Comparison of ENCODE assay signal across 25 cellular contexts in genomic region chr17:71202449-71202848, GRCh38.
"Had no signal": no experiment of that assay in that cellular context is flagged by ENCODE, and none has a peak within 500 bp of the region (broad histone marks: within the 10 kb centered on the region; RNA-seq: fewer than 3 reads in every experiment).

No MANE protein-coding gene starts in this region.

- H3K27me3 ChIP-seq: MG63, SJSA1 had no signal

- H3K27ac ChIP-seq: SJSA1, SK-N-MC had no signal

- H3K9me3 ChIP-seq: MG63, SJSA1 had no signal

- H3K36me3 ChIP-seq: MG63, SJSA1 had no signal

- H3K4me1 ChIP-seq: SJSA1 had no signal

- FAIRE-seq: RCC 7860 had no signal

- H3K4me3 ChIP-seq: MG63, SJSA1, SK-N-MC had no signal

- DNase-seq: IMR-90, Karpas-422, KG1, MG63, NCI-H1092, NCI-H1105 treated with DMSO at 0.1 percent for 48 hours, NCI-H1417 treated with DMSO at 0.1 percent for 48 hours, NCI-H146, NCI-H1694 treated with DMSO at 0.1 percent for 48 hours, NCI-H1930, NCI-H2081, NCI-H2107, NCI-H2171, NCI-H226, NCI-H446, NCI-H510A, NCI-H524 treated with DMSO at 0.1 percent for 48 hours, NCI-H69, NCI-H774, Right ventricle myocardium superior, RPMI8226, SIG-M5 had no signal
